ENCODE assay signal across 22 cellular contexts in genomic region chr18:6734746-6735430, GRCh38. TPM values are rescaled to one million over a fixed set of nuclear protein-coding genes. Genes with fewer than 3 reads are reported as not detected.
DNase-seq lines count a peak whose midpoint lies in the region; ATAC-seq and TF ChIP-seq lines count a peak whose summit lies in the region.
"Had no signal": no experiment of that assay in that cellular context is flagged by ENCODE, and none has a peak within 500 bp of the region (broad histone marks: within the 10 kb centered on the region; RNA-seq: fewer than 3 reads in every experiment).

No MANE protein-coding gene starts in this region.

- no peaks in the 10 kb centered on the region for H4K20me1 ChIP-seq in smooth muscle cell (ENCODE audit: low read depth)

- H3K27ac ChIP-seq in HUES48 (ENCODE audit: low read depth, low read length) (peak overlapping the region; percentile 29), smooth muscle cell (ENCODE audit: low read depth) (peak overlapping the region; percentile 31)
- H3K27ac ChIP-seq: ascending aorta, GM23248, thoracic aorta had no signal

- peaks cover 73% of the 10 kb centered on the region for H3K4me1 Mint-ChIP-seq in WTC11
- H3K4me1 Mint-ChIP-seq in glutamatergic neuron (ENCODE audit: low read depth, unreplicated experiment): peaks cover 44% of the 10 kb centered on the region
- no peaks in the 10 kb centered on the region for H3K4me1 Mint-ChIP-seq in T-helper 2 cell treated with Interferon-gamma antibody and Interleukin-4, amounts not matched to agents 5 μg/mL and 100 μg/mL, for 36 hours (ENCODE audit: low read depth)

- H3K4me3 Mint-ChIP-seq in WTC11 (no peak overlapping the region; the same call in 1 of the 2 replicates), glutamatergic neuron (ENCODE audit: unreplicated experiment) (no peak overlapping the region)
- no peak overlapping the region for H3K4me3 Mint-ChIP-seq in T-helper 2 cell treated with Interferon-gamma antibody and Interleukin-4, amounts not matched to agents 5 μg/mL and 100 μg/mL, for 36 hours
- H3K4me3 Mint-ChIP-seq: stimulated activated naive B cell treated with anti-CD40 and anti-IgM and Interleukin-4, amounts not matched to agents 10 μg/mL and 1 μg/mL and 100 μg/mL, for 72 hours had no signal

- no peaks in the 10 kb centered on the region for H3K27me3 ChIP-seq in HUES48 (ENCODE audit: control insufficient read depth, insufficient read depth, low read length)
- no peaks in the 10 kb centered on the region for H3K27me3 ChIP-seq in smooth muscle cell (ENCODE audit: low read depth)
- H3K27me3 ChIP-seq: ascending aorta, ovary had no signal

- H3F3A ChIP-seq in smooth muscle cell (ENCODE audit: low read depth): peaks cover under 1% of the 10 kb centered on the region

- H3K36me3 Mint-ChIP-seq in WTC11: no peaks in the 10 kb centered on the region
- no peaks in the 10 kb centered on the region for H3K36me3 Mint-ChIP-seq in glutamatergic neuron (ENCODE audit: unreplicated experiment)
- no peaks in the 10 kb centered on the region for H3K36me3 Mint-ChIP-seq in T-helper 2 cell treated with Interferon-gamma antibody and Interleukin-4, amounts not matched to agents 5 μg/mL and 100 μg/mL, for 36 hours (ENCODE audit: low read depth)
- H3K36me3 Mint-ChIP-seq: stimulated activated naive B cell treated with anti-CD40 and anti-IgM and Interleukin-4, amounts not matched to agents 10 μg/mL and 1 μg/mL and 100 μg/mL, for 72 hours had no signal

- peaks cover 73% of the 10 kb centered on the region for H3K79me2 ChIP-seq in smooth muscle cell (ENCODE audit: low read depth)

- H3K4me1 ChIP-seq in HUES48 (ENCODE audit: control insufficient read depth, insufficient read depth, low read length) (peaks cover 63% of the 10 kb centered on the region), smooth muscle cell (ENCODE audit: low read depth) (peaks cover 40% of the 10 kb centered on the region)
- H3K4me1 ChIP-seq: ascending aorta had no signal

- H3K4me2 ChIP-seq in smooth muscle cell: peak overlapping the region; percentile 16

- H3K36me3 ChIP-seq in HUES48 (ENCODE audit: control insufficient read depth, insufficient read depth, low read length): no peaks in the 10 kb centered on the region
- H3K36me3 ChIP-seq in smooth muscle cell (ENCODE audit: low read depth): no peaks in the 10 kb centered on the region
- H3K36me3 ChIP-seq: ascending aorta, ovary, thoracic aorta had no signal

- H3K9ac ChIP-seq in HUES48 (ENCODE audit: low read depth, low read length) (no peak overlapping the region), smooth muscle cell (ENCODE audit: low read depth) (no peak overlapping the region)
- H3K9ac ChIP-seq: GM23248 had no signal

- H2AFZ ChIP-seq in smooth muscle cell (ENCODE audit: low read depth): peak overlapping the region; percentile 1
- H2AFZ ChIP-seq: GM23248 had no signal

- TF ChIP-seq CTCF in WTC11 (IDR thresholded peaks at IDR 0.05) (no peak), glutamatergic neuron (IDR thresholded peaks at IDR 0.05; ENCODE audit: partially characterized antibody, unreplicated experiment) (no peak), smooth muscle cell (IDR thresholded peaks at IDR 0.05; ENCODE audit: borderline replicate concordance, insufficient read depth, poor library complexity, severe bottlenecking) (no peak)

- ATAC-seq in WTC11: no peak
- ATAC-seq: sciatic nerve; stimulated activated naive B cell treated with anti-CD40 and anti-IgM and Interleukin-4, amounts not matched to agents 10 μg/mL and 1 μg/mL and 100 μg/mL, for 72 hours had no signal

- no peak overlapping the region; the same call in 1 of the 2 replicates for H3K4me3 ChIP-seq in HUES48 (ENCODE audit: low read depth, low read length)
- H3K4me3 ChIP-seq in smooth muscle cell: no peak overlapping the region
- H3K4me3 ChIP-seq: ascending aorta, GM23248, ovary, thoracic aorta had no signal

- POLR2A ChIA-PET in WTC11 (lab: Charles Lee): no interaction called here

- DNase-seq in WTC11 (ENCODE audit: low spot score) (no peak), glutamatergic neuron (no peak), smooth muscle cell (lab: John Stamatoyannopoulos, UW; ENCODE audit: unreplicated experiment) (no peak)
- DNase-seq in stimulated activated CD4-positive, alpha-beta T cell treated with anti-CD3 and anti-CD28 coated beads, Interleukin-2, amount 100 ng/mL, for 24 hours: no peak
- DNase-seq in T-helper 2 cell treated with Interferon-gamma antibody and Interleukin-4, amounts not matched to agents 5 μg/mL and 100 μg/mL, for 36 hours (ENCODE audit: low spot score): no peak
- DNase-seq in activated CD4-positive, alpha-beta T cell treated with anti-CD3 and anti-CD28 coated beads for 4 hours: no peak
- no peak for DNase-seq in activated effector memory CD4-positive, alpha-beta T cell treated with Interleukin-2 at 50 U/mL for 16 hours
- DNase-seq: activated naive CD4-positive, alpha-beta T cell treated with anti-CD3 and anti-CD28 coated beads, Interleukin-2, amount 50 U/mL, for 16 hours; activated T-cell treated with anti-CD3 and anti-CD28 coated beads, Interleukin-2, amount 50 U/mL, for 48 hours; cortex of kidney; foreskin melanocyte; GDM1; GM23248; Kasumi-1; NCI-H187 treated with DMSO at 0.1 percent for 48 hours; ovary; stimulated activated naive B cell treated with anti-CD40 and anti-IgM and Interleukin-4, amounts not matched to agents 10 μg/mL and 1 μg/mL and 100 μg/mL, for 72 hours; T-helper 9 cell had no signal

- H3K27ac Mint-ChIP-seq in WTC11 (peak overlapping the region; percentile 63), glutamatergic neuron (ENCODE audit: unreplicated experiment) (peak overlapping the region; percentile 24)
- H3K27ac Mint-ChIP-seq in T-helper 2 cell treated with Interferon-gamma antibody and Interleukin-4, amounts not matched to agents 5 μg/mL and 100 μg/mL, for 36 hours: no peak overlapping the region
- H3K27ac Mint-ChIP-seq: stimulated activated naive B cell treated with anti-CD40 and anti-IgM and Interleukin-4, amounts not matched to agents 10 μg/mL and 1 μg/mL and 100 μg/mL, for 72 hours had no signal

- H3K9me3 Mint-ChIP-seq in WTC11: no peaks in the 10 kb centered on the region
- H3K9me3 Mint-ChIP-seq in glutamatergic neuron (ENCODE audit: unreplicated experiment): peaks cover 3% of the 10 kb centered on the region
- no peaks in the 10 kb centered on the region for H3K9me3 Mint-ChIP-seq in T-helper 2 cell treated with Interferon-gamma antibody and Interleukin-4, amounts not matched to agents 5 μg/mL and 100 μg/mL, for 36 hours
- H3K9me3 Mint-ChIP-seq: stimulated activated naive B cell treated with anti-CD40 and anti-IgM and Interleukin-4, amounts not matched to agents 10 μg/mL and 1 μg/mL and 100 μg/mL, for 72 hours had no signal

- H3K9me3 ChIP-seq in HUES48 (ENCODE audit: control insufficient read depth, insufficient read depth, low read length) (no peaks in the 10 kb centered on the region), smooth muscle cell (replicated peaks; ENCODE audit: low read depth) (no peaks in the 10 kb centered on the region)
- H3K9me3 ChIP-seq: ascending aorta, ovary, thoracic aorta had no signal

- CTCF ChIA-PET in WTC11 (lab: Charles Lee): interaction anchor here (1.1 to 1.3 kb wide), 2 partner anchors 49 to 144 kb away, joined by 3 read pairs; no protein-coding TSS in a partner anchor

- 72% methylated on average over 6 of the region's 6 CpGs for WGBS in smooth muscle cell (ENCODE audit: low lambda C conversion rate)

- no peaks in the 10 kb centered on the region for H3K27me3 Mint-ChIP-seq in WTC11 (ENCODE audit: low read depth)
- peaks cover 3% of the 10 kb centered on the region for H3K27me3 Mint-ChIP-seq in glutamatergic neuron (ENCODE audit: unreplicated experiment)
- H3K27me3 Mint-ChIP-seq in T-helper 2 cell treated with Interferon-gamma antibody and Interleukin-4, amounts not matched to agents 5 μg/mL and 100 μg/mL, for 36 hours (ENCODE audit: low read depth): peaks cover 14% of the 10 kb centered on the region

TF ChIP-seq in WTC11, 78 proteins besides CTCF, POLR2A, EP300 and RAD21 (continues in another document):
- TF ChIP-seq HMGXB4 (CRISPR knock-in tag; IDR thresholded peaks at IDR 0.05): no peak

RNA-seq across cellular contexts. Expression of gene ARHGAP28, which starts 5.4 kb away (rescaled TPM):
- total RNA-seq in WTC11 (2021) (10.5 to 14.8 TPM (median 10.7 TPM) in 3 replicates), glutamatergic neuron (ENCODE audit: unreplicated experiment) (36.8 TPM), smooth muscle cell (27.7 and 40.0 TPM in 2 replicates)
- polyA plus RNA-seq in smooth muscle cell: 13.8 and 16.2 TPM in 2 replicates
- total RNA-seq: GM23248 had no signal
